Comparison of ENCODE assay signal across 23 cellular contexts in the genomic region with DNA sequence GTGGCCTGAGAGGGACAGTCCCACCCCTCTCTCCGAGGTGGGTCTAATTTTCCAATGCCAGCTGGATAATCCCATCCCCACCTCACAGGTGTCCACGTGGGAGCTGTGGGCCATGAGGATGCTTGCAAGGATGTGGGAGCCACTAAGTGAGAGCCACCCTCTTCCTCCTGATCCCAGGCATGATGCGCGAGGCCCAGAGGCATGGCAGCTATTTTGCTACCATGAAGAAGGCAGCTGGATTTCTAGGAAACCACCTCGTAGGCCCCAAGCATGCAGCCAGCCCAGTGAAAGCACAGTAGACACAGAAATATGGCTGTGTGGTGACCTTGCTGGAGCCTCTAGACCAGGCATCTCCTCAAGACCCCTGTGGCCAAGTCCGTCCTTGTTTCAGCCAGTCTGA. TPM values are rescaled to one million over a fixed set of nuclear protein-coding genes. Genes with fewer than 3 reads are reported as not detected.
A peak's percentile ranks its signal among the peaks of the same experiment; 100 is the strongest.
DNase-seq lines count a peak whose midpoint lies in the region; ATAC-seq and TF ChIP-seq lines count a peak whose summit lies in the region.
"Had no signal": no experiment of that assay in that cellular context is flagged by ENCODE, and none has a peak within 500 bp of the region (broad histone marks: within the 10 kb centered on the region; RNA-seq: fewer than 3 reads in every experiment).

No MANE protein-coding gene starts in this region.

- intact Hi-C loops in activated CD4-positive, alpha-beta T cell treated with anti-CD3 and anti-CD28 coated beads for 36 hours (cut with DNase I, micrococcal nuclease): no loop called here

- no peak overlapping the region for H3K4me3 Mint-ChIP-seq in activated CD4-positive, alpha-beta T cell treated with anti-CD3 and anti-CD28 coated beads for 36 hours
- no peak overlapping the region for H3K4me3 Mint-ChIP-seq in endothelial cell (ENCODE audit: unreplicated experiment)
- H3K4me3 Mint-ChIP-seq: activated B cell treated with CpG ODN at 0.5 μM for 24 hours; activated T-helper 1 cell treated with anti-CD3 and anti-CD28 coated beads, Interleukin-12 subunit alpha, Interleukin-12 subunit beta, Interleukin-2, Interleukin-4 antibody, amounts not matched to agents 30 ng/mL and 10 ng/mL and 1 ng/mL, durations not matched to agents 14 hours and 24 hours and 36 hours; immature natural killer cell; naive B cell had no signal

- peaks cover 2% of the 10 kb centered on the region for H3K9me3 ChIP-seq in trophoblast cell (ENCODE audit: insufficient read depth, low read depth, low read length)
- H3K9me3 ChIP-seq: BE2C, heart left ventricle, pancreas, right lobe of liver had no signal

- H3K4me1 ChIP-seq in KMS-11 (ENCODE audit: low read depth, poor library complexity, severe bottlenecking) (peaks cover 50% of the 10 kb centered on the region), trophoblast cell (ENCODE audit: control insufficient read depth in 1 of 2, insufficient read depth in 2 of 2, low read length in 2 of 2) (peaks cover 10 to 13% of the 10 kb centered on the region in 2 experiments)

- H4K91ac ChIP-seq in trophoblast cell (ENCODE audit: low read depth, low read length): peak overlapping the region; percentile 41

- no peak overlapping the region for H3K4me3 ChIP-seq in KMS-11 (IDR thresholded peaks at IDR 0.05; ENCODE audit: insufficient read depth, low read depth, low read length)
- peak overlapping the region; percentile 18 for H3K4me3 ChIP-seq in trophoblast cell (ENCODE audit: low read depth, low read length)
- H3K4me3 ChIP-seq: heart left ventricle, pancreas, right lobe of liver had no signal

- H3K4me1 Mint-ChIP-seq in activated CD4-positive, alpha-beta T cell treated with anti-CD3 and anti-CD28 coated beads for 36 hours: peaks cover 19% of the 10 kb centered on the region
- no peaks in the 10 kb centered on the region for H3K4me1 Mint-ChIP-seq in endothelial cell (ENCODE audit: unreplicated experiment)

- DNase-seq in activated CD4-positive, alpha-beta T cell treated with anti-CD3 and anti-CD28 coated beads for 36 hours: no peak
- DNase-seq in activated CD4-positive, alpha-beta T cell treated with anti-CD3 and anti-CD28 coated beads for 4 hours: no peak
- no peak for DNase-seq in endothelial cell (ENCODE audit: low spot score)
- peak in 1 of 2 donors; percentile 50 for DNase-seq in trophoblast cell
- no peak for DNase-seq in NCI-H748 treated with DMSO at 0.1 percent for 48 hours (lab: John Stamatoyannopoulos, UW)
- DNase-seq in hypothalamus (lab: John Stamatoyannopoulos, UW): no peak
- no peak for DNase-seq in ecto neural progenitor cell (ENCODE audit: low spot score)
- DNase-seq: 8988T; activated B cell treated with CpG ODN at 0.5 μM for 24 hours; amygdala; BE2C; central memory CD4-positive, alpha-beta T cell; immature natural killer cell; naive B cell; NCI-H1417; NCI-H2171 treated with DMSO at 0.1 percent for 48 hours; OCI-M1; stimulated activated naive CD8-positive, alpha-beta T cell treated with anti-CD3 and anti-CD28 coated beads, Interleukin-15, Interleukin-2, amounts not matched to agents 100 U/mL and 50 U/mL, for 24 hours had no signal

- H4K20me1 ChIP-seq in KMS-11 (ENCODE audit: insufficient read depth): no peaks in the 10 kb centered on the region

- H4K8ac ChIP-seq in trophoblast cell (ENCODE audit: low read depth, low read length): no peak overlapping the region

- H3K79me1 ChIP-seq in trophoblast cell (ENCODE audit: low read length): peaks cover 9% of the 10 kb centered on the region

- H3K14ac ChIP-seq in trophoblast cell (ENCODE audit: low read length): no peak overlapping the region

- H3K36me3 ChIP-seq in KMS-11 (ENCODE audit: insufficient read depth) (no peaks in the 10 kb centered on the region), trophoblast cell (ENCODE audit: control insufficient read depth in 1 of 2, insufficient read depth in 2 of 2, low read length in 2 of 2) (peaks cover 4 to 5% of the 10 kb centered on the region in 2 experiments)
- H3K36me3 ChIP-seq: BE2C had no signal

- H3K4me2 ChIP-seq in KMS-11: peak overlapping the region; percentile 98; the same call in 1 of the 2 replicates
- no peak overlapping the region for H3K4me2 ChIP-seq in trophoblast cell (ENCODE audit: low read length)

- H3K27me3 Mint-ChIP-seq in activated CD4-positive, alpha-beta T cell treated with anti-CD3 and anti-CD28 coated beads for 36 hours: no peaks in the 10 kb centered on the region
- H3K27me3 Mint-ChIP-seq in endothelial cell (ENCODE audit: unreplicated experiment): peaks cover 8% of the 10 kb centered on the region
- H3K27me3 Mint-ChIP-seq: activated B cell treated with CpG ODN at 0.5 μM for 24 hours, naive B cell had no signal

- H4K12ac ChIP-seq in trophoblast cell (ENCODE audit: low read depth, low read length): no peak overlapping the region

- H3K23ac ChIP-seq in trophoblast cell (ENCODE audit: low read length): no peak overlapping the region

- no peak for TF ChIP-seq CTCF in KMS-11 (conservative IDR thresholded peaks at IDR 0.05; ENCODE audit: low read depth, low read length)
- peak; percentile 4 for TF ChIP-seq CTCF in endothelial cell (IDR thresholded peaks at IDR 0.05; ENCODE audit: unreplicated experiment)

- H2BK5ac ChIP-seq in trophoblast cell (ENCODE audit: low read depth, low read length, poor library complexity): no peak overlapping the region

- H3K79me2 ChIP-seq in KMS-11 (ENCODE audit: insufficient read depth, low read depth): no peaks in the 10 kb centered on the region
- H3K79me2 ChIP-seq in trophoblast cell (ENCODE audit: control insufficient read depth, insufficient read depth, low read length, poor library complexity): no peaks in the 10 kb centered on the region

- POLR2A ChIA-PET in activated CD4-positive, alpha-beta T cell treated with anti-CD3 and anti-CD28 coated beads for 36 hours (lab: Charles Lee): no interaction called here

- no peak overlapping the region for H3K18ac ChIP-seq in trophoblast cell (ENCODE audit: low read length)

- peak overlapping the region; percentile 53 for H3K27ac Mint-ChIP-seq in activated CD4-positive, alpha-beta T cell treated with anti-CD3 and anti-CD28 coated beads for 36 hours
- H3K27ac Mint-ChIP-seq in endothelial cell (ENCODE audit: unreplicated experiment): no peak overlapping the region
- H3K27ac Mint-ChIP-seq: activated B cell treated with CpG ODN at 0.5 μM for 24 hours; activated T-helper 1 cell treated with anti-CD3 and anti-CD28 coated beads, Interleukin-12 subunit alpha, Interleukin-12 subunit beta, Interleukin-2, Interleukin-4 antibody, amounts not matched to agents 30 ng/mL and 10 ng/mL and 1 ng/mL, durations not matched to agents 14 hours and 24 hours and 36 hours had no signal

- H2AFZ ChIP-seq in KMS-11 (ENCODE audit: low read depth): no peak overlapping the region
- no peak overlapping the region for H2AFZ ChIP-seq in trophoblast cell (ENCODE audit: insufficient read depth, low read length, poor library complexity)

- no CpG with 5 or more reads among the region's 6 CpGs for WGBS in trophoblast cell (ENCODE audit: extremely low coverage, insufficient coverage, insufficient read length)

- peak overlapping the region; percentile 8 for H2AK5ac ChIP-seq in trophoblast cell (ENCODE audit: low read length)

- H3K36me3 Mint-ChIP-seq in activated CD4-positive, alpha-beta T cell treated with anti-CD3 and anti-CD28 coated beads for 36 hours (ENCODE audit: low read depth): peaks cover 16% of the 10 kb centered on the region
- H3K36me3 Mint-ChIP-seq in endothelial cell (ENCODE audit: low read depth, unreplicated experiment): peaks cover 4% of the 10 kb centered on the region

- no peak overlapping the region for H3K4ac ChIP-seq in trophoblast cell (ENCODE audit: low read depth, low read length)

- no peak for ATAC-seq in activated CD4-positive, alpha-beta T cell treated with anti-CD3 and anti-CD28 coated beads for 36 hours
- ATAC-seq: pancreas; stimulated activated naive CD8-positive, alpha-beta T cell treated with anti-CD3 and anti-CD28 coated beads, Interleukin-15, Interleukin-2, amounts not matched to agents 100 U/mL and 50 U/mL, for 24 hours had no signal

- no peaks in the 10 kb centered on the region for H3K9me3 Mint-ChIP-seq in activated CD4-positive, alpha-beta T cell treated with anti-CD3 and anti-CD28 coated beads for 36 hours (ENCODE audit: low read depth)
- no peaks in the 10 kb centered on the region for H3K9me3 Mint-ChIP-seq in endothelial cell (ENCODE audit: unreplicated experiment)
- H3K9me3 Mint-ChIP-seq: activated B cell treated with CpG ODN at 0.5 μM for 24 hours; activated T-helper 1 cell treated with anti-CD3 and anti-CD28 coated beads, Interleukin-12 subunit alpha, Interleukin-12 subunit beta, Interleukin-2, Interleukin-4 antibody, amounts not matched to agents 30 ng/mL and 10 ng/mL and 1 ng/mL, durations not matched to agents 14 hours and 24 hours and 36 hours; immature natural killer cell; naive B cell had no signal

- H2BK120ac ChIP-seq in trophoblast cell (ENCODE audit: insufficient read depth, low read length, poor library complexity): peak overlapping the region; percentile 41

- H3K27me3 ChIP-seq in KMS-11 (ENCODE audit: insufficient read depth, low read depth) (no peaks in the 10 kb centered on the region), trophoblast cell (ENCODE audit: insufficient read depth, low read length) (no peaks in the 10 kb centered on the region)
- H3K27me3 ChIP-seq: BE2C, heart left ventricle, pancreas, right lobe of liver had no signal

- no peak overlapping the region for H2BK12ac ChIP-seq in trophoblast cell (ENCODE audit: low read length)

- H3K9ac ChIP-seq in KMS-11 (no peak overlapping the region), trophoblast cell (ENCODE audit: low read length) (no peak overlapping the region)

- CTCF ChIA-PET in activated CD4-positive, alpha-beta T cell treated with anti-CD3 and anti-CD28 coated beads for 36 hours (lab: Charles Lee): no interaction called here

- H3K27ac ChIP-seq in KMS-11: peak overlapping the region; percentile 94; the same call in 1 of the 2 replicates
- H3K27ac ChIP-seq in trophoblast cell (ENCODE audit: low read depth, low read length): no peak overlapping the region
- H3K27ac ChIP-seq: pancreas, right lobe of liver had no signal

RNA-seq across cellular contexts. Expression of gene KDM8, which starts 20.4 kb away (rescaled TPM):
- 10 to 100 TPM in 1 of 2 experiments, 1 to 10 TPM in 1; 9.8 to 10.4 TPM for total RNA-seq in activated CD4-positive, alpha-beta T cell treated with anti-CD3 and anti-CD28 coated beads for 36 hours
- total RNA-seq in endothelial cell (ENCODE audit: unreplicated experiment): 5.7 TPM
- 1.7 and 1.8 TPM in 2 replicates for polyA plus RNA-seq in trophoblast cell (2013)

RNA-seq across cellular contexts. Expression of gene NSMCE1, which starts 44.9 kb away (rescaled TPM):
- 100 to 1,000 TPM; 110 to 127 TPM for total RNA-seq in activated CD4-positive, alpha-beta T cell treated with anti-CD3 and anti-CD28 coated beads for 36 hours
- 21.0 TPM for total RNA-seq in endothelial cell (ENCODE audit: unreplicated experiment)
- 20.6 and 21.6 TPM in 2 replicates for polyA plus RNA-seq in trophoblast cell (2013)
